In genomic region chr17:81635973-81636504, GRCh38 we compare ENCODE assay signal across 8 cellular contexts. TPM values are rescaled to one million over a fixed set of nuclear protein-coding genes. Genes with fewer than 3 reads are reported as not detected.
DNase-seq lines count a peak whose midpoint lies in the region; ATAC-seq and TF ChIP-seq lines count a peak whose summit lies in the region.

No MANE protein-coding gene starts in this region.

- no peaks in the 10 kb centered on the region for H3K36me3 Mint-ChIP-seq in effector memory CD8-positive, alpha-beta T cell (ENCODE audit: insufficient read depth)
- no peaks in the 10 kb centered on the region for H3K36me3 Mint-ChIP-seq in neural crest cell (ENCODE audit: low read depth)

- peak; percentile 4 for ATAC-seq in effector memory CD8-positive, alpha-beta T cell (replicated peaks)
- no peak for ATAC-seq in GM18873 (IDR thresholded peaks at IDR 0.05; ENCODE audit: low FRiP score, unreplicated experiment)

- DNase-seq in NCI-H1092 (lab: John Stamatoyannopoulos, UW) (peak; percentile 7), NCI-H1092 treated with DMSO at 0.1 percent for 48 hours (lab: John Stamatoyannopoulos, UW) (no peak), neural crest cell (ENCODE audit: low read depth, low spot score) (no peak), T1000 (lab: John Stamatoyannopoulos, UW) (no peak), NCI-H1105 treated with DMSO at 0.1 percent for 48 hours (lab: John Stamatoyannopoulos, UW) (no peak)
- no peak for DNase-seq in effector memory CD8-positive, alpha-beta T cell

- peaks cover 14% of the 10 kb centered on the region in 2 donors for H3K4me1 Mint-ChIP-seq in effector memory CD8-positive, alpha-beta T cell (ENCODE audit: low read depth in 2 of 2)
- peaks cover 14% of the 10 kb centered on the region for H3K4me1 Mint-ChIP-seq in neural crest cell

- no peaks in the 10 kb centered on the region for H3K27me3 Mint-ChIP-seq in effector memory CD8-positive, alpha-beta T cell
- H3K27me3 Mint-ChIP-seq in neural crest cell (ENCODE audit: low read depth) = no peaks in the 10 kb centered on the region

- peak overlapping the region; percentile 82 to 85 for H3K4me3 Mint-ChIP-seq in effector memory CD8-positive, alpha-beta T cell
- H3K4me3 Mint-ChIP-seq in neural crest cell = peak overlapping the region; percentile 96

- H3K9me3 Mint-ChIP-seq in effector memory CD8-positive, alpha-beta T cell = no peaks in the 10 kb centered on the region
- no peaks in the 10 kb centered on the region for H3K9me3 Mint-ChIP-seq in neural crest cell

- H4K20me1 ChIP-seq in OCI-LY3 (ENCODE audit: insufficient read depth, low read length) = peaks cover 13% of the 10 kb centered on the region

- peaks cover 7% of the 10 kb centered on the region for H3K4me1 ChIP-seq in OCI-LY3 (ENCODE audit: low read length)

- H3K9me3 ChIP-seq in OCI-LY3 (ENCODE audit: insufficient read depth, low read length) = no peaks in the 10 kb centered on the region

- H3K27me3 ChIP-seq in OCI-LY3 (ENCODE audit: low read depth, low read length) = no peaks in the 10 kb centered on the region

- H3K79me2 ChIP-seq in OCI-LY3 (ENCODE audit: low read length) = peaks cover 56% of the 10 kb centered on the region

- H3K9ac ChIP-seq in OCI-LY3 (ENCODE audit: low read length) = peak overlapping the region; percentile 95

- peak overlapping the region; percentile 99 for H3K4me2 ChIP-seq in OCI-LY3 (ENCODE audit: low read length)

- H3K27ac ChIP-seq in OCI-LY3 (ENCODE audit: low read length) = peak overlapping the region; percentile 39

- H3K36me3 ChIP-seq in OCI-LY3 (replicated peaks; ENCODE audit: low read depth, low read length) = peaks cover 15% of the 10 kb centered on the region

- TF ChIP-seq CTCF in OCI-LY3 (IDR thresholded peaks at IDR 0.05; ENCODE audit: low read depth, low read length) = no peak
- TF ChIP-seq CTCF in neural crest cell (conservative IDR thresholded peaks at IDR 0.05) = no peak

- H2AFZ ChIP-seq in OCI-LY3 (ENCODE audit: low read depth, low read length) = no peak overlapping the region

- peak overlapping the region; percentile 84 to 92 for H3K27ac Mint-ChIP-seq in effector memory CD8-positive, alpha-beta T cell
- H3K27ac Mint-ChIP-seq in neural crest cell (ENCODE audit: unreplicated experiment) = peak overlapping the region; percentile 96

- peak overlapping the region; percentile 100 for H3K4me3 ChIP-seq in OCI-LY3 (ENCODE audit: low read length)

RNA-seq across cellular contexts. Expression of gene NPLOC4, which starts 0.9 kb away (rescaled TPM):
- total RNA-seq in neural crest cell = 89.8 and 97.7 TPM in 2 replicates

RNA-seq across cellular contexts. Expression of gene TSPAN10, which starts 1.0 kb away (rescaled TPM):
- 1.5 and 1.6 TPM in 2 replicates for total RNA-seq in neural crest cell

RNA-seq across cellular contexts. Expression of gene PDE6G, which starts 20.3 kb away (rescaled TPM):
- 0.45 and 0.79 TPM in 2 replicates for total RNA-seq in neural crest cell

RNA-seq across cellular contexts. Expression of gene OXLD1, which starts 30.4 kb away (rescaled TPM):
- 25.5 and 28.2 TPM in 2 replicates for total RNA-seq in neural crest cell

RNA-seq across cellular contexts. Expression of gene CCDC137, which starts 30.5 kb away (rescaled TPM):
- 37.0 and 38.3 TPM in 2 replicates for total RNA-seq in neural crest cell
